ENCODE assay signal across 25 cellular contexts in genomic region chr14:60067911-60068310, GRCh38.
"Had no signal": no experiment of that assay in that cellular context is flagged by ENCODE, and none has a peak within 500 bp of the region (broad histone marks: within the 10 kb centered on the region; RNA-seq: fewer than 3 reads in every experiment).

No MANE protein-coding gene starts in this region.

- H3K9me3 Mint-ChIP-seq: immature natural killer cell; naive thymus-derived CD8-positive, alpha-beta T cell; nephron; neural crest cell; stimulated activated effector memory CD8-positive, alpha-beta T cell treated with anti-CD3 and anti-CD28 coated beads, Interleukin-12 subunit alpha, Interleukin-12 subunit beta, amount 100 ng/mL, for 72 hours; stimulated activated naive CD8-positive, alpha-beta T cell treated with anti-CD3 and anti-CD28 coated beads, Interleukin-15, Interleukin-2, amounts not matched to agents 100 ng/mL and 50 ng/mL, for 24 hours had no signal

- H3K4me3 Mint-ChIP-seq: immature natural killer cell; naive thymus-derived CD8-positive, alpha-beta T cell; nephron; neural crest cell; stimulated activated effector memory CD8-positive, alpha-beta T cell treated with anti-CD3 and anti-CD28 coated beads, Interleukin-12 subunit alpha, Interleukin-12 subunit beta, amount 100 ng/mL, for 72 hours; stimulated activated naive CD8-positive, alpha-beta T cell treated with anti-CD3 and anti-CD28 coated beads, Interleukin-15, Interleukin-2, amounts not matched to agents 100 ng/mL and 50 ng/mL, for 24 hours had no signal

- H3K4me1 ChIP-seq: left lung, lower lobe of right lung, right atrium auricular region, right lobe of liver, suprapubic skin, tibial artery, upper lobe of right lung had no signal

- H3K9me3 ChIP-seq: left lung, lower lobe of right lung, ovary, right atrium auricular region, right lobe of liver, suprapubic skin, thoracic aorta, tibial artery, upper lobe of right lung had no signal

- H3K36me3 ChIP-seq: left lung, lower lobe of right lung, ovary, right atrium auricular region, right lobe of liver, suprapubic skin, thoracic aorta, tibial artery, upper lobe of right lung had no signal

- H3K27me3 ChIP-seq: right atrium auricular region, right lobe of liver, suprapubic skin, tibial artery, upper lobe of right lung had no signal

- H3K36me3 Mint-ChIP-seq: immature natural killer cell; naive thymus-derived CD8-positive, alpha-beta T cell; stimulated activated effector memory CD8-positive, alpha-beta T cell treated with anti-CD3 and anti-CD28 coated beads, Interleukin-12 subunit alpha, Interleukin-12 subunit beta, amount 100 ng/mL, for 72 hours had no signal

- H3K4me3 ChIP-seq: left lung, lower lobe of right lung, ovary, right atrium auricular region, right lobe of liver, skin epidermis, suprapubic skin, thoracic aorta, tibial artery, upper lobe of right lung had no signal

- H3K4me1 Mint-ChIP-seq: immature natural killer cell; naive thymus-derived CD8-positive, alpha-beta T cell; nephron; stimulated activated effector memory CD8-positive, alpha-beta T cell treated with anti-CD3 and anti-CD28 coated beads, Interleukin-12 subunit alpha, Interleukin-12 subunit beta, amount 100 ng/mL, for 72 hours had no signal

- DNase-seq: hypothalamus; immature natural killer cell; kidney; left colon; left lung; lower lobe of right lung; mammary epithelial cell; mesenchymal stem cell; naive thymus-derived CD8-positive, alpha-beta T cell; ovary; right lobe of liver; stimulated activated CD4-positive, alpha-beta T cell treated with anti-CD3 and anti-CD28 coated beads, Interleukin-4, amount 100 ng/mL, for 24 hours; stimulated activated naive CD4-positive, alpha-beta T cell; tibial artery; trophoblast cell; upper lobe of right lung had no signal

- H3K27ac Mint-ChIP-seq: naive thymus-derived CD8-positive, alpha-beta T cell; nephron; progenitor cell of endocrine pancreas; stimulated activated effector memory CD8-positive, alpha-beta T cell treated with anti-CD3 and anti-CD28 coated beads, Interleukin-12 subunit alpha, Interleukin-12 subunit beta, amount 100 ng/mL, for 72 hours; stimulated activated naive CD8-positive, alpha-beta T cell treated with anti-CD3 and anti-CD28 coated beads, Interleukin-15, Interleukin-2, amounts not matched to agents 100 ng/mL and 50 ng/mL, for 24 hours had no signal

- H3K27ac ChIP-seq: left lung, lower lobe of right lung, ovary, right atrium auricular region, right lobe of liver, skin epidermis, suprapubic skin, thoracic aorta, tibial artery, upper lobe of right lung had no signal

- H3K27me3 Mint-ChIP-seq: progenitor cell of endocrine pancreas; stimulated activated naive CD8-positive, alpha-beta T cell treated with anti-CD3 and anti-CD28 coated beads, Interleukin-15, Interleukin-2, amounts not matched to agents 100 ng/mL and 50 ng/mL, for 24 hours had no signal
